In the genomic region with DNA sequence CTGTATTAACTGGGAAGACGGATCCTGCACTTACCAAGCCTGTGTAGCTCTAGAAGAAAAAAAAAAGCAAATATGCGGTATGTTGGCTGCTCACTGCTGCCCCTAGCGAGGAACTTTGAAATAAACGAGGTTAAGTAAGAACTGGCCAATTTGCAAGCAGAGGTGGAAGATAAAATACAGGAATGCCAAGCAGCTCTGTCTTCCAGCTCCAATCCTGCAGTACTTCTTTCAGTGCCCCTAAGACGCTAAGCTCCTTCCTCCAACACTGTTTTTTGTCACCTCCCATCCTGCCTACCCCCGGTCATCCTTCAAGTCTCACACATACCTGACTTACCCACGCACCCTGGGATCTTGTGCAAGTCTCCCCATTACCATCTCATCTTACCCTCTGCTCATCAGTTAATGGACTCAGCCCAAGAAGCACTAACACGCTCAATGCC, we compare ENCODE assay signal across 8 cellular contexts. TPM values are rescaled to one million over a fixed set of nuclear protein-coding genes. Genes with fewer than 3 reads are reported as not detected.
A peak's percentile ranks its signal among the peaks of the same experiment; 100 is the strongest.
DNase-seq lines count a peak whose midpoint lies in the region; ATAC-seq and TF ChIP-seq lines count a peak whose summit lies in the region.

No MANE protein-coding gene starts in this region.

- H3K4me1 ChIP-seq in DND-41 (ENCODE audit: insufficient read depth, low read length) = peaks cover 34% of the 10 kb centered on the region
- H3K4me1 ChIP-seq in KMS-11 (ENCODE audit: low read depth, poor library complexity, severe bottlenecking) = peaks cover 12% of the 10 kb centered on the region

- H4K20me1 ChIP-seq in DND-41 (ENCODE audit: insufficient read depth, low read length) = peaks cover 7% of the 10 kb centered on the region
- H4K20me1 ChIP-seq in KMS-11 (ENCODE audit: insufficient read depth) = no peaks in the 10 kb centered on the region
- no peaks in the 10 kb centered on the region for H4K20me1 ChIP-seq in neural cell (ENCODE audit: insufficient read depth)

- peak; percentile 79 for DNase-seq in DND-41
- DNase-seq in RKO (ENCODE audit: low spot score) = peak; percentile 86
- peak; percentile 46 for DNase-seq in activated gamma-delta T cell treated with anti-CD3 and anti-CD28 coated beads, Interleukin-2, amount 50 U/mL, for 16 hours (ENCODE audit: low read depth)
- peak; percentile 88 for DNase-seq in fibroblast of villous mesenchyme (ENCODE audit: low read depth)
- peak in 40 of 49 donors; percentile 6 to 79 (median 46) for DNase-seq in substantia nigra (lab: John Stamatoyannopoulos, UW)

- TF ChIP-seq RAD21 in neural cell (conservative IDR thresholded peaks at IDR 0.05) = peak; percentile 73

- H3K4me2 ChIP-seq in DND-41 (ENCODE audit: insufficient read depth, low read length) (peak overlapping the region; percentile 99), KMS-11 (peak overlapping the region; percentile 90), neural cell (ENCODE audit: low read length) (peak overlapping the region; percentile 86)

- no peaks in the 10 kb centered on the region for H3K9me2 ChIP-seq in neural cell (ENCODE audit: insufficient read depth, low read length)

- H3K4me3 ChIP-seq in DND-41 (ENCODE audit: low read depth in 1 of 2, low read length in 2 of 2) = peak overlapping the region; percentile 82 to 97
- H3K4me3 ChIP-seq in KMS-11 (IDR thresholded peaks at IDR 0.05; ENCODE audit: insufficient read depth, low read depth, low read length) = no peak overlapping the region
- H3K4me3 ChIP-seq in fibroblast of villous mesenchyme (ENCODE audit: low read depth, low read length) = peak overlapping the region; percentile 87
- H3K4me3 ChIP-seq in neural cell (ENCODE audit: low read length) = peak overlapping the region; percentile 79

- peaks cover 2% of the 10 kb centered on the region for H3K9me3 ChIP-seq in DND-41 (ENCODE audit: insufficient read depth, low read length, severe bottlenecking)
- no peaks in the 10 kb centered on the region for H3K9me3 ChIP-seq in neural cell (ENCODE audit: low read length)

- H3K27ac ChIP-seq in DND-41 (ENCODE audit: low read length) = peak overlapping the region; percentile 98
- H3K27ac ChIP-seq in KMS-11 = peak overlapping the region; percentile 85
- peak overlapping the region; percentile 91 for H3K27ac ChIP-seq in neural cell (ENCODE audit: low read length)
- peak overlapping the region; percentile 93 for H3K27ac ChIP-seq in substantia nigra (ENCODE audit: low read depth, low read length, poor library complexity, severe bottlenecking)

- H3F3A ChIP-seq in neural cell (ENCODE audit: insufficient read depth, low read length, poor library complexity, severe bottlenecking) = no peaks in the 10 kb centered on the region

- H3K27me3 ChIP-seq in DND-41 (ENCODE audit: insufficient read depth, low read length, poor library complexity) (no peaks in the 10 kb centered on the region), KMS-11 (ENCODE audit: insufficient read depth, low read depth) (no peaks in the 10 kb centered on the region), neural cell (ENCODE audit: insufficient read depth, low read depth, low read length) (no peaks in the 10 kb centered on the region)

- H3K9ac ChIP-seq in DND-41 (ENCODE audit: low read depth, low read length) (peak overlapping the region; percentile 75), KMS-11 (peak overlapping the region; percentile 91), neural cell (ENCODE audit: low read length) (peak overlapping the region; percentile 90)

- H2AFZ ChIP-seq in DND-41 (ENCODE audit: low read depth, low read length) (peak overlapping the region; percentile 100), KMS-11 (ENCODE audit: low read depth) (peak overlapping the region; percentile 93), neural cell (ENCODE audit: low read depth, low read length) (peak overlapping the region; percentile 81)

- H3K36me3 ChIP-seq in DND-41 (ENCODE audit: insufficient read depth, low read length) (peaks cover 5% of the 10 kb centered on the region; the same call in 1 of the 2 replicates), KMS-11 (ENCODE audit: insufficient read depth) (no peaks in the 10 kb centered on the region), neural cell (ENCODE audit: insufficient read depth, low read length) (no peaks in the 10 kb centered on the region)

- TF ChIP-seq EP300 in neural cell (conservative IDR thresholded peaks at IDR 0.05; ENCODE audit: poor library complexity, severe bottlenecking) = no peak

- peak; percentile 83 for TF ChIP-seq CTCF in DND-41 (IDR thresholded peaks at IDR 0.05; ENCODE audit: borderline replicate concordance, extremely low read depth, low read length, poor library complexity, severe bottlenecking)
- TF ChIP-seq CTCF in KMS-11 (conservative IDR thresholded peaks at IDR 0.05; ENCODE audit: low read depth, low read length) = peak; percentile 84
- peak; percentile 80 for TF ChIP-seq CTCF in fibroblast of villous mesenchyme (IDR thresholded peaks at IDR 0.05; ENCODE audit: insufficient read depth, low read depth, low read length)
- TF ChIP-seq CTCF in neural cell (IDR thresholded peaks at IDR 0.05; ENCODE audit: poor library complexity, severe bottlenecking) = peak; percentile 92

- H3K79me2 ChIP-seq in DND-41 (ENCODE audit: insufficient read depth, low read length) (peaks cover 21% of the 10 kb centered on the region), KMS-11 (ENCODE audit: insufficient read depth, low read depth) (peaks cover 9% of the 10 kb centered on the region; the same call in 1 of the 2 replicates), neural cell (replicated peaks; ENCODE audit: insufficient read depth, low read length) (no peaks in the 10 kb centered on the region)

- ATAC-seq in DND-41 (ENCODE audit: insufficient read depth, low read depth) (no peak), GM21515 (IDR thresholded peaks at IDR 0.05; ENCODE audit: unreplicated experiment) (no peak)

TF ChIP-seq in neural cell, 6 proteins besides CTCF, POLR2A, EP300 and RAD21:
- TF ChIP-seq SMC3 (conservative IDR thresholded peaks at IDR 0.05; ENCODE audit: poor library complexity) = peak; percentile 71
- TF ChIP-seq EZH2 (IDR thresholded peaks at IDR 0.05; ENCODE audit: borderline replicate concordance, insufficient read depth, low read length, poor library complexity, severe bottlenecking) = no peak

RNA-seq across cellular contexts. Expression of gene C10orf143, which starts 0.8 kb away (rescaled TPM):
- under 0.01 and 1.3 TPM in 2 replicates for total RNA-seq in fibroblast of villous mesenchyme
- polyA plus RNA-seq in neural cell = 0.44 and 1.4 TPM in 2 replicates
- 1.2 TPM in 1 of 2 replicates, not detected in the other for polyA minus RNA-seq in neural cell

RNA-seq across cellular contexts. Expression of gene GLRX3, which starts 26.4 kb away (rescaled TPM):
- 67.6 and 75.6 TPM in 2 replicates for total RNA-seq in fibroblast of villous mesenchyme
- 118 and 170 TPM in 2 replicates for polyA plus RNA-seq in neural cell
- 52.8 and 60.3 TPM in 2 replicates for polyA minus RNA-seq in neural cell
